ENCODE assay signal across 1 cellular context in the genomic region with DNA sequence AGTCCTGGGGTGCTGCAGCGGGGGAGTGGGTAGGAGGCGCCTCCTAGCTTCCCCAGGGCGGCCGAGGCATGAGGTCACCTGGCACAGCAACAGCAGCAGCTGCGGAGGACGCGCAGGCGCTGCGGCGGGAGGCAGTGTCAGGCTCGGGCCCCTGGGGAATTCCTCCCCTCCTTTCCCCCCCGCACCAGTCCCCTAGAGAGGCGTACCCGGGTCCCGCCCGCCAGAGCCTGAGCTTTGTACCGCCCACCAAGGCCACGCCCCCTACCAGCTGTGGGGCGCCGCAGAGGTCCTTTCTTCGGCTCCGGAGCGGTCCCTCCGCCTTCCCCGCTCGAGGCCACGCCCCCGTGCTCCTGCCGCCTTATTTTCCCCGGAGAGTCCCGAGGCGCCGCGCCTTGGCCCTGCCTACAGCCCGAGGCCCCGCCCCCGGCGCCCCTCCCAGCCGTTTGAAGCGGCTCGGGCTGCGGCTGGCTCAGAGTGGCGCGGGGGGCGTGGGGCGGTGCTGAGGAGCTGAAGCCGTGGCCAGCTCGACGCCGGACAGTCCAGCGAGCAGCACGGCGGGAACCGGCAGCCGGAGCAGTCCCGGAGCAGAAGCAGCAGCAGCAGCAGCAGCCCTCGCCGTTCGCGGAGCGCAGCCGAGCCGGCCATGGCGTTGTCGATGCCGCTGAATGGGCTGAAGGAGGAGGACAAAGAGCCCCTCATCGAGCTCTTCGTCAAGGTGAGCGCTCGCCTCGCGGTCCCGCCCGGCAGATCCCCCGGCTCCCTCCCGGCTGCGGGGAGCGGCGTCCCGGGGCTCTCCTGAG.
TF ChIP-seq lines count a peak whose summit lies in the region.

A gene (plus strand): TSS at position 537 of the 800 bp plus-strand sequence. CDS start 107 bp downstream, at position 644.

TF ChIP-seq in HEK293, 187 proteins besides CTCF, POLR2A, EP300 and RAD21 (continued from another document and continues in another):
- TF ChIP-seq ZNF701 (tag by site-specific recombination; IDR thresholded peaks at IDR 0.05) (no peak), ZNF274 (IDR thresholded peaks at IDR 0.05; ENCODE audit: low read length) (no peak), ZNF274 (tag by site-specific recombination; IDR thresholded peaks at IDR 0.05; ENCODE audit: borderline replicate concordance) (no peak), BCL11A (tag by site-specific recombination; IDR thresholded peaks at IDR 0.05; ENCODE audit: low read depth) (peak; percentile 91; the same call in 1 of the 2 replicates), ZNF670 (tag by site-specific recombination; IDR thresholded peaks at IDR 0.05; ENCODE audit: low read depth) (no peak), ZFP37 (tag by site-specific recombination; IDR thresholded peaks at IDR 0.05) (peak; percentile 62; the same call in 1 of the 2 replicates), ZNF341 (tag by site-specific recombination; IDR thresholded peaks at IDR 0.05; ENCODE audit: low read depth) (peak; percentile 90), ZNF416 (tag by site-specific recombination; IDR thresholded peaks at IDR 0.05) (no peak), ZBTB20 (tag by site-specific recombination; IDR thresholded peaks at IDR 0.05) (peak; percentile 73; the same call in 1 of the 2 replicates), ZNF514 (tag by site-specific recombination; IDR thresholded peaks at IDR 0.05) (no peak), SCRT1 (tag by site-specific recombination; IDR thresholded peaks at IDR 0.05; ENCODE audit: borderline replicate concordance) (no peak; the same call in 1 of the 2 replicates), ZNF747 (tag by site-specific recombination; IDR thresholded peaks at IDR 0.05) (no peak), ZNF621 (tag by site-specific recombination; IDR thresholded peaks at IDR 0.05) (no peak), ZNF560 (tag by site-specific recombination; IDR thresholded peaks at IDR 0.05; ENCODE audit: borderline replicate concordance) (no peak), ZFHX2 (tag by site-specific recombination; conservative IDR thresholded peaks at IDR 0.05) (peak; percentile 97), KLF9 (tag by site-specific recombination; IDR thresholded peaks at IDR 0.05; ENCODE audit: low read depth) (peak; percentile 100), ZNF223 (tag by site-specific recombination; IDR thresholded peaks at IDR 0.05) (no peak), ZNF266 (tag by site-specific recombination; IDR thresholded peaks at IDR 0.05; ENCODE audit: low read depth) (no peak), ZNF623 (tag by site-specific recombination; IDR thresholded peaks at IDR 0.05) (no peak), ZNF830 (tag by site-specific recombination; IDR thresholded peaks at IDR 0.05; ENCODE audit: low read depth) (no peak), ZNF571 (tag by site-specific recombination; IDR thresholded peaks at IDR 0.05) (no peak), ZNF169 (tag by site-specific recombination; IDR thresholded peaks at IDR 0.05) (no peak), ZXDB (tag by site-specific recombination; IDR thresholded peaks at IDR 0.05) (peak; percentile 81), MYNN (tag by site-specific recombination; IDR thresholded peaks at IDR 0.05; ENCODE audit: borderline replicate concordance) (no peak), MZF1 (tag by site-specific recombination; IDR thresholded peaks at IDR 0.05; ENCODE audit: borderline replicate concordance) (0 out of 2 replicates have a peak, but pooled peaks have one; percentile 27), GLI2 (tag by site-specific recombination; IDR thresholded peaks at IDR 0.05; ENCODE audit: borderline replicate concordance, low read depth) (no peak), ZNF132 (tag by site-specific recombination; IDR thresholded peaks at IDR 0.05; ENCODE audit: borderline replicate concordance) (no peak), ZNF585B (tag by site-specific recombination; IDR thresholded peaks at IDR 0.05) (no peak), ZNF292 (tag by site-specific recombination; IDR thresholded peaks at IDR 0.05; ENCODE audit: borderline replicate concordance, low read depth) (no peak), ZNF600 (tag by site-specific recombination; IDR thresholded peaks at IDR 0.05) (peak; percentile 58), SP2 (tag by site-specific recombination; IDR thresholded peaks at IDR 0.05) (peak; percentile 96), ZNF529 (tag by site-specific recombination; IDR thresholded peaks at IDR 0.05; ENCODE audit: insufficient replicate concordance) (no peak)
- TF ChIP-seq, protein P1, sequence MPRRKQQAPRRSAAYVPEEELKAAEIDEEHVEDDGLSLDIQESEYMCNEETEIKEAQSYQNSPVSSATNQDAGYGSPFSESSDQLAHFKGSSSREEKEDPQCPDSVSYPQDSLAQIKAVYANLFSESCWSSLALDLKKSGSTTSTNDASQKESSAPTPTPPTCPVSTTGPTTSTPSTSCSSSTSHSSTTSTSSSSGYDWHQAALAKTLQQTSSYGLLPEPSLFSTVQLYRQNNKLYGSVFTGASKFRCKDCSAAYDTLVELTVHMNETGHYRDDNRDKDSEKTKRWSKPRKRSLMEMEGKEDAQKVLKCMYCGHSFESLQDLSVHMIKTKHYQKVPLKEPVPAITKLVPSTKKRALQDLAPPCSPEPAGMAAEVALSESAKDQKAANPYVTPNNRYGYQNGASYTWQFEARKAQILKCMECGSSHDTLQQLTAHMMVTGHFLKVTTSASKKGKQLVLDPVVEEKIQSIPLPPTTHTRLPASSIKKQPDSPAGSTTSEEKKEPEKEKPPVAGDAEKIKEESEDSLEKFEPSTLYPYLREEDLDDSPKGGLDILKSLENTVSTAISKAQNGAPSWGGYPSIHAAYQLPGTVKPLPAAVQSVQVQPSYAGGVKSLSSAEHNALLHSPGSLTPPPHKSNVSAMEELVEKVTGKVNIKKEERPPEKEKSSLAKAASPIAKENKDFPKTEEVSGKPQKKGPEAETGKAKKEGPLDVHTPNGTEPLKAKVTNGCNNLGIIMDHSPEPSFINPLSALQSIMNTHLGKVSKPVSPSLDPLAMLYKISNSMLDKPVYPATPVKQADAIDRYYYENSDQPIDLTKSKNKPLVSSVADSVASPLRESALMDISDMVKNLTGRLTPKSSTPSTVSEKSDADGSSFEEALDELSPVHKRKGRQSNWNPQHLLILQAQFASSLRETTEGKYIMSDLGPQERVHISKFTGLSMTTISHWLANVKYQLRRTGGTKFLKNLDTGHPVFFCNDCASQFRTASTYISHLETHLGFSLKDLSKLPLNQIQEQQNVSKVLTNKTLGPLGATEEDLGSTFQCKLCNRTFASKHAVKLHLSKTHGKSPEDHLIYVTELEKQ (tag by site-specific recombination; IDR thresholded peaks at IDR 0.05; ENCODE audit: borderline replicate concordance), result peak; percentile 85
- TF ChIP-seq, protein P2, sequence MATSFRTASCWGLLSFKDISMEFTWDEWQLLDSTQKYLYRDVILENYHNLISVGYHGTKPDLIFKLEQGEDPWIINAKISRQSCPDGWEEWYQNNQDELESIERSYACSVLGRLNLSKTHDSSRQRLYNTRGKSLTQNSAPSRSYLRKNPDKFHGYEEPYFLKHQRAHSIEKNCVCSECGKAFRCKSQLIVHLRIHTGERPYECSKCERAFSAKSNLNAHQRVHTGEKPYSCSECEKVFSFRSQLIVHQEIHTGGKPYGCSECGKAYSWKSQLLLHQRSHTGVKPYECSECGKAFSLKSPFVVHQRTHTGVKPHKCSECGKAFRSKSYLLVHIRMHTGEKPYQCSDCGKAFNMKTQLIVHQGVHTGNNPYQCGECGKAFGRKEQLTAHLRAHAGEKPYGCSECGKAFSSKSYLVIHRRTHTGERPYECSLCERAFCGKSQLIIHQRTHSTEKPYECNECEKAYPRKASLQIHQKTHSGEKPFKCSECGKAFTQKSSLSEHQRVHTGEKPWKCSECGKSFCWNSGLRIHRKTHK (tag by site-specific recombination; IDR thresholded peaks at IDR 0.05), result no peak
- TF ChIP-seq, protein P3, sequence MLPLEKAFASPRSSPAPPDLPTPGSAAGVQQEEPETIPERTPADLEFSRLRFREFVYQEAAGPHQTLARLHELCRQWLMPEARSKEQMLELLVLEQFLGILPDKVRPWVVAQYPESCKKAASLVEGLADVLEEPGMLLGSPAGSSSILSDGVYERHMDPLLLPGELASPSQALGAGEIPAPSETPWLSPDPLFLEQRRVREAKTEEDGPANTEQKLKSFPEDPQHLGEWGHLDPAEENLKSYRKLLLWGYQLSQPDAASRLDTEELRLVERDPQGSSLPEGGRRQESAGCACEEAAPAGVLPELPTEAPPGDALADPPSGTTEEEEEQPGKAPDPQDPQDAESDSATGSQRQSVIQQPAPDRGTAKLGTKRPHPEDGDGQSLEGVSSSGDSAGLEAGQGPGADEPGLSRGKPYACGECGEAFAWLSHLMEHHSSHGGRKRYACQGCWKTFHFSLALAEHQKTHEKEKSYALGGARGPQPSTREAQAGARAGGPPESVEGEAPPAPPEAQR (tag by site-specific recombination; IDR thresholded peaks at IDR 0.05), result no peak
- TF ChIP-seq, protein P4, sequence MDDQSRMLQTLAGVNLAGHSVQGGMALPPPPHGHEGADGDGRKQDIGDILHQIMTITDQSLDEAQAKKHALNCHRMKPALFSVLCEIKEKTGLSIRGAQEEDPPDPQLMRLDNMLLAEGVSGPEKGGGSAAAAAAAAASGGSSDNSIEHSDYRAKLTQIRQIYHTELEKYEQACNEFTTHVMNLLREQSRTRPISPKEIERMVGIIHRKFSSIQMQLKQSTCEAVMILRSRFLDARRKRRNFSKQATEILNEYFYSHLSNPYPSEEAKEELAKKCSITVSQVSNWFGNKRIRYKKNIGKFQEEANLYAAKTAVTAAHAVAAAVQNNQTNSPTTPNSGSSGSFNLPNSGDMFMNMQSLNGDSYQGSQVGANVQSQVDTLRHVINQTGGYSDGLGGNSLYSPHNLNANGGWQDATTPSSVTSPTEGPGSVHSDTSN (CRISPR knock-in tag; IDR thresholded peaks at IDR 0.05), result no peak
- TF ChIP-seq, protein P5, sequence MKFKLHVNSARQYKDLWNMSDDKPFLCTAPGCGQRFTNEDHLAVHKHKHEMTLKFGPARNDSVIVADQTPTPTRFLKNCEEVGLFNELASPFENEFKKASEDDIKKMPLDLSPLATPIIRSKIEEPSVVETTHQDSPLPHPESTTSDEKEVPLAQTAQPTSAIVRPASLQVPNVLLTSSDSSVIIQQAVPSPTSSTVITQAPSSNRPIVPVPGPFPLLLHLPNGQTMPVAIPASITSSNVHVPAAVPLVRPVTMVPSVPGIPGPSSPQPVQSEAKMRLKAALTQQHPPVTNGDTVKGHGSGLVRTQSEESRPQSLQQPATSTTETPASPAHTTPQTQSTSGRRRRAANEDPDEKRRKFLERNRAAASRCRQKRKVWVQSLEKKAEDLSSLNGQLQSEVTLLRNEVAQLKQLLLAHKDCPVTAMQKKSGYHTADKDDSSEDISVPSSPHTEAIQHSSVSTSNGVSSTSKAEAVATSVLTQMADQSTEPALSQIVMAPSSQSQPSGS (tag by site-specific recombination; IDR thresholded peaks at IDR 0.05; ENCODE audit: low read depth), result peak; percentile 88
- TF ChIP-seq, protein P6, sequence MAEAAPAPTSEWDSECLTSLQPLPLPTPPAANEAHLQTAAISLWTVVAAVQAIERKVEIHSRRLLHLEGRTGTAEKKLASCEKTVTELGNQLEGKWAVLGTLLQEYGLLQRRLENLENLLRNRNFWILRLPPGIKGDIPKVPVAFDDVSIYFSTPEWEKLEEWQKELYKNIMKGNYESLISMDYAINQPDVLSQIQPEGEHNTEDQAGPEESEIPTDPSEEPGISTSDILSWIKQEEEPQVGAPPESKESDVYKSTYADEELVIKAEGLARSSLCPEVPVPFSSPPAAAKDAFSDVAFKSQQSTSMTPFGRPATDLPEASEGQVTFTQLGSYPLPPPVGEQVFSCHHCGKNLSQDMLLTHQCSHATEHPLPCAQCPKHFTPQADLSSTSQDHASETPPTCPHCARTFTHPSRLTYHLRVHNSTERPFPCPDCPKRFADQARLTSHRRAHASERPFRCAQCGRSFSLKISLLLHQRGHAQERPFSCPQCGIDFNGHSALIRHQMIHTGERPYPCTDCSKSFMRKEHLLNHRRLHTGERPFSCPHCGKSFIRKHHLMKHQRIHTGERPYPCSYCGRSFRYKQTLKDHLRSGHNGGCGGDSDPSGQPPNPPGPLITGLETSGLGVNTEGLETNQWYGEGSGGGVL (tag by site-specific recombination; IDR thresholded peaks at IDR 0.05), result peak; percentile 99
- TF ChIP-seq, protein P7, sequence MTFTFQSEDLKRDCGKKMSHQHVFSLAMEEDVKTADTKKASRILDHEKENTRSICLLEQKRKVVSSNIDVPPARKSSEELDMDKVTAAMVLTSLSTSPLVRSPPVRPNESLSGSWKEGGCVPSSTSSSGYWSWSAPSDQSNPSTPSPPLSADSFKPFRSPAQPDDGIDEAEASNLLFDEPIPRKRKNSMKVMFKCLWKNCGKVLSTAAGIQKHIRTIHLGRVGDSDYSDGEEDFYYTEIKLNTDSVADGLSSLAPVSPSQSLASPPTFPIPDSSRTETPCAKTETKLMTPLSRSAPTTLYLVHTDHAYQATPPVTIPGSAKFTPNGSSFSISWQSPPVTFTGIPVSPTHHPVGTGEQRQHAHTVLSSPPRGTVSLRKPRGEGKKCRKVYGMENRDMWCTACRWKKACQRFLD (tag by site-specific recombination; IDR thresholded peaks at IDR 0.05), result no peak
- TF ChIP-seq, protein P8, sequence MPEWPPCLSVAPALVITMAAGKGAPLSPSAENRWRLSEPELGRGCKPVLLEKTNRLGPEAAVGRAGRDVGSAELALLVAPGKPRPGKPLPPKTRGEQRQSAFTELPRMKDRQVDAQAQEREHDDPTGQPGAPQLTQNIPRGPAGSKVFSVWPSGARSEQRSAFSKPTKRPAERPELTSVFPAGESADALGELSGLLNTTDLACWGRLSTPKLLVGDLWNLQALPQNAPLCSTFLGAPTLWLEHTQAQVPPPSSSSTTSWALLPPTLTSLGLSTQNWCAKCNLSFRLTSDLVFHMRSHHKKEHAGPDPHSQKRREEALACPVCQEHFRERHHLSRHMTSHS (tag by site-specific recombination; IDR thresholded peaks at IDR 0.05), result no peak
- TF ChIP-seq, protein P9, sequence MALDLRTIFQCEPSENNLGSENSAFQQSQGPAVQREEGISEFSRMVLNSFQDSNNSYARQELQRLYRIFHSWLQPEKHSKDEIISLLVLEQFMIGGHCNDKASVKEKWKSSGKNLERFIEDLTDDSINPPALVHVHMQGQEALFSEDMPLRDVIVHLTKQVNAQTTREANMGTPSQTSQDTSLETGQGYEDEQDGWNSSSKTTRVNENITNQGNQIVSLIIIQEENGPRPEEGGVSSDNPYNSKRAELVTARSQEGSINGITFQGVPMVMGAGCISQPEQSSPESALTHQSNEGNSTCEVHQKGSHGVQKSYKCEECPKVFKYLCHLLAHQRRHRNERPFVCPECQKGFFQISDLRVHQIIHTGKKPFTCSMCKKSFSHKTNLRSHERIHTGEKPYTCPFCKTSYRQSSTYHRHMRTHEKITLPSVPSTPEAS (tag by site-specific recombination; IDR thresholded peaks at IDR 0.05), result no peak
